ENCODE assay signal across 2 cellular contexts in the genomic region with DNA sequence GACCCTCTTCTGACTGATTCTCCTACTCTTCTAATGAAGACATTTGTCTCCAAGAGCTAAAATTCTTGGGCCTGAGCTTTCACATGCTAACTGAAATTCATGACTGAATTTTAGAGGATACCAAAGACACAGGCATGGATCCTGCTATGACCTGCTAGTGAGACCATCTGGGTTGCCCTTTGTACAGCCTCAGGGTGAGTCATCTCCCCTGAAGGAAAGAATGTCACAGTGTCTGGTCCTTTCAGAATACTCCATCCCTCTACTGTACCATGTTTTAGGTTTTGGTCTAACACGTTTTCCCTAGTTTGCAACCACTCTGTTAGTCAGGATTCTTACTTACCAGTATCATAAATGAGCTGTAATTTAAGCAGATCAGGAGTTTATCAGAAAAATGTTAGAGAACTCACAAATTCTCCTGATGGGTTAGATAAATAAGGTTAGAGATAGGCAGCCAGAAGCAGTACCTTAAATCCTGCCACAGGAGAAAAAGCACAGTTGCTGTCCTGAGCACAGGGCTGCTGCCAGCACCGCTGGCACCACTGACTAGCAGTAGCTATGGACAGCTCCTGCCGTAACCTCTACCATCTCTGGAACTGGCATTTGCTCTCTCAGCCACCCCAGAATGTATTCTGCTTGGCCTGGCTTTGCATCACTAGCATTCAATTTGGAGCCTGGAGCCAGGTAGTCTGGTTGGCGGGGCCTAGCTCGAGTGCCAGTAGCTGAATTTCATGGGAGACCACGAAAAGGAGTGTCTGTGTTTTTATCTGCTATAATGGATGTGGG.
TF ChIP-seq lines count a peak whose summit lies in the region.

No MANE protein-coding gene starts in this region.

TF ChIP-seq in IMR-90, 13 proteins besides CTCF, POLR2A, EP300 and RAD21:
- TF ChIP-seq MXI1 (IDR thresholded peaks at IDR 0.05; ENCODE audit: borderline replicate concordance, low read depth, low read length) (no peak), FOS (IDR thresholded peaks at IDR 0.05; ENCODE audit: low read depth, low read length) (peak; percentile 27; the same call in 1 of the 2 replicates)

TF ChIP-seq in endothelial cell of umbilical vein, 7 proteins besides CTCF, POLR2A, EP300 and RAD21:
- TF ChIP-seq JUN (IDR thresholded peaks at IDR 0.05; ENCODE audit: borderline replicate concordance, insufficient read depth, insufficient read length, low read depth) (peak; percentile 23), FOS (IDR thresholded peaks at IDR 0.05; ENCODE audit: borderline replicate concordance, insufficient read depth, low read length) (peak; percentile 66), GATA2 (IDR thresholded peaks at IDR 0.05; ENCODE audit: insufficient read depth, insufficient read length, low read depth, low read length) (no peak)
